9 cellular contexts compared by ENCODE assay signal in the genomic region with DNA sequence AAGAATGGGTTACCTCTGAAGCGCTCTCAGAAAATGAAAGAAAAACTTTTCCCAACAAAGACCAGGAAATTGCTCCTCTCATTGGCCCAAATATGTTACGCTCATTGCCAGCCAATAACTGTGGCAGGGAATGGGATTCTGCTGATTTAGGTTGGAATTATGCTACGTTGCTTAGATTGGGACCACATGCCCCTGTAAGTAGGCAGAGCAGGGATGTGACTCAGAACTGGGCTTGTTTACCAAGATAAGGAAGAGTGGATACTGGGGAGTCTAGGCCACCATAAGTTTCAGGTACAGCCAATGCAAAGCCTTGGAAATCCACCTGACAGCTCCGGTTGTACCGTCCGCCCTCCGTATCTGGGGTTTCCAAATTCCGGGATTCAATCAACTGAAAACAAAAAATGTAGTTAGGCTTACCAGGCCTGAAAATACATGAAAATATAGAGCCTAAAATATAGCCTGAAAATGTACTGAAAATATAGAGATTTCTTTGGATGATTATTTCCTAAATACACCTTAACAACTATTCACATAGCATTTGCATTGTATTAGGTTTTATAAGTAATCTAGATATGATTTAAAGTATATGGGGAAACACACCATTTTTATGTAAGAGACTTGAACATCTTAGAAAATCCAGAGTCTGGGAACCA. TPM values are rescaled to one million over a fixed set of nuclear protein-coding genes. Genes with fewer than 3 reads are reported as not detected.
DNase-seq lines count a peak whose midpoint lies in the region; ATAC-seq, FAIRE-seq and TF ChIP-seq lines count a peak whose summit lies in the region.
"Had no signal": no experiment of that assay in that cellular context is flagged by ENCODE, and none has a peak within 500 bp of the region (broad histone marks: within the 10 kb centered on the region; RNA-seq: fewer than 3 reads in every experiment).

No MANE protein-coding gene starts in this region.

- DNase-seq in A549 (ENCODE audit: low read depth in 1 of 2, low spot score in 1 of 2) (no peak), mammary epithelial cell (no peak), epidermal melanocyte (ENCODE audit: insufficient read length, low spot score) (no peak), NCI-H128 (lab: John Stamatoyannopoulos, UW; ENCODE audit: unreplicated experiment) (no peak), DMS153 (lab: John Stamatoyannopoulos, UW) (no peak), islet precursor cell (no peak)
- DNase-seq: NCI-H2227 treated with DMSO at 0.1 percent for 48 hours had no signal

- H3K36me3 ChIP-seq in HUES64 (ENCODE audit: insufficient read depth, low read length), result peaks cover 13% of the 10 kb centered on the region
- H3K36me3 ChIP-seq in mammary epithelial cell (ENCODE audit: insufficient read depth, low read length), result no peaks in the 10 kb centered on the region
- H3K36me3 ChIP-seq in muscle layer of duodenum (ENCODE audit: control insufficient read depth in 1 of 2, insufficient read depth in 2 of 2, low read length in 2 of 2), result no peaks in the 10 kb centered on the region

- peaks cover 10% of the 10 kb centered on the region for H3K27me3 ChIP-seq in HUES64 (ENCODE audit: insufficient read depth, low read length)
- no peaks in the 10 kb centered on the region for H3K27me3 ChIP-seq in mammary epithelial cell (ENCODE audit: insufficient read depth, low read length)
- no peaks in the 10 kb centered on the region for H3K27me3 ChIP-seq in muscle layer of duodenum (ENCODE audit: low read depth, low read length)

- intact Hi-C loops in mammary epithelial cell (cut with micrococcal nuclease), result loop anchor here (5.0 kb wide), 1 partner anchor 150 kb away; no protein-coding TSS in a partner anchor

- in situ Hi-C loops in mammary epithelial cell (cut with MboI; ENCODE audit: low sequenced_read_pairs in 2 of 2), result loop anchor here in 1 of 2 donors (5.0 kb wide), 1 partner anchor 220 kb away; no protein-coding TSS in a partner anchor

- H3K4me2 ChIP-seq in A549 (peak overlapping the region; percentile 82), mammary epithelial cell (ENCODE audit: insufficient read depth, low read depth, low read length) (peak overlapping the region; percentile 94)

- no peak for FAIRE-seq in A549 (lab: Jason Lieb, UNC)

- peak overlapping the region in 1 of 2 experiments; percentile 96; a peak in 4 of 6 replicates for H3K27ac ChIP-seq in A549
- no peak overlapping the region for H3K27ac ChIP-seq in HUES64 (ENCODE audit: low read depth, low read length)
- no peak overlapping the region for H3K27ac ChIP-seq in mammary epithelial cell (ENCODE audit: insufficient read depth, low read depth, low read length)
- H3K27ac ChIP-seq in muscle layer of duodenum (ENCODE audit: low read length), result no peak overlapping the region

- 93% methylated on average over 8 of the region's 8 CpGs for WGBS in A549 (ENCODE audit: missing lambda C conversion rate)
- 95% methylated on average over 8 of the region's 8 CpGs for WGBS in HUES64
- 97% methylated on average over 8 of the region's 8 CpGs for WGBS in mammary epithelial cell (ENCODE audit: low coverage, missing lambda C conversion rate)

- no peak for TF ChIP-seq RAD21 in A549 (conservative IDR thresholded peaks at IDR 0.05 in 1 of 2, IDR thresholded peaks at IDR 0.05 in 1 of 2)

- peaks cover 33% of the 10 kb centered on the region for H3K79me2 ChIP-seq in mammary epithelial cell (ENCODE audit: insufficient read depth, low read length)

- H3K4me1 ChIP-seq in A549 (peaks cover 29% of the 10 kb centered on the region), HUES64 (ENCODE audit: insufficient read depth, low read length) (peaks cover 12% of the 10 kb centered on the region), mammary epithelial cell (ENCODE audit: insufficient read depth, low read length) (peaks cover 8% of the 10 kb centered on the region), muscle layer of duodenum (ENCODE audit: control insufficient read depth in 1 of 2, insufficient read depth in 2 of 2, low read length in 2 of 2) (peaks cover 12 to 20% of the 10 kb centered on the region in 2 donors)

- no peak for ATAC-seq in A549

- CTCF ChIA-PET in A549 (lab: Yijun Ruan, JAX) (interaction anchor here (2.0 kb wide), 1 partner anchor 221 kb away, joined by 13 read pairs; no protein-coding TSS in a partner anchor), mammary epithelial cell (lab: Charles Lee; ENCODE audit: low non-redundant PET) (no interaction called here)

- no peaks in the 10 kb centered on the region for H4K20me1 ChIP-seq in mammary epithelial cell (ENCODE audit: insufficient read depth, low read length)

- no peak for TF ChIP-seq POLR2A in A549 (IDR thresholded peaks at IDR 0.05; ENCODE audit: low read length)

- dilution Hi-C loops in mammary epithelial cell (cut with HindIII; ENCODE audit: low sequenced_read_pairs), result no loop called here

- H3K4me3 ChIP-seq in A549, result peak overlapping the region; percentile 99
- peak overlapping the region; percentile 95 for H3K4me3 ChIP-seq in HUES64 (ENCODE audit: low read length)
- H3K4me3 ChIP-seq in mammary epithelial cell (replicated peaks in 1 of 3; ENCODE audit: insufficient read depth in 1 of 3, low read depth in 2 of 3, low read length in 3 of 3), result peak overlapping the region in 2 of 3 experiments; percentile 90 to 98
- peak overlapping the region; percentile 88 to 95 for H3K4me3 ChIP-seq in muscle layer of duodenum (ENCODE audit: low read depth in 1 of 2, low read length in 2 of 2)

- peak overlapping the region; percentile 97 for H2AFZ ChIP-seq in mammary epithelial cell (ENCODE audit: low read depth, low read length)

- POLR2A ChIA-PET in A549 (lab: Yijun Ruan, JAX), result no interaction called here

- no TSS peak for BruUV-seq in mammary epithelial cell (replicated peaks; lab: Mats Ljungman, UMichigan)

- no peak for TF ChIP-seq EP300 in A549 (IDR thresholded peaks at IDR 0.05)

- no peak overlapping the region for H3K9ac ChIP-seq in HUES64 (ENCODE audit: low read depth, low read length)
- no peak overlapping the region for H3K9ac ChIP-seq in mammary epithelial cell (ENCODE audit: insufficient read depth, low read length)

- TF ChIP-seq CTCF in A549 (IDR thresholded peaks at IDR 0.05), result no peak
- TF ChIP-seq CTCF in mammary epithelial cell (conservative IDR thresholded peaks at IDR 0.05 in 1 of 2, IDR thresholded peaks at IDR 0.05 in 1 of 2; ENCODE audit: extremely low read depth in 1 of 2, insufficient read depth in 1 of 2, low read depth in 1 of 2, low read length in 2 of 2), result no peak

- H3K9me3 ChIP-seq in A549 (no peaks in the 10 kb centered on the region), HUES64 (ENCODE audit: insufficient read depth, low read depth, low read length) (no peaks in the 10 kb centered on the region), mammary epithelial cell (replicated peaks; ENCODE audit: insufficient read depth, low read length) (no peaks in the 10 kb centered on the region), muscle layer of duodenum (ENCODE audit: control insufficient read depth in 1 of 2, low read length in 2 of 2) (no peaks in the 10 kb centered on the region)

TF ChIP-seq in A549, 52 proteins besides CTCF, POLR2A, EP300 and RAD21:
- TF ChIP-seq RCOR1 (IDR thresholded peaks at IDR 0.05; ENCODE audit: low read depth, low read length), result no peak

RNA-seq across cellular contexts. Expression of a gene that starts 1.5 kb away (rescaled TPM):
- polyA plus RNA-seq in A549 (2011; rRNA removed) (121 and 165 TPM in 2 replicates), A549 (2017; fragmentation: RNase III; extraction: RNeasy Plus Mini Kit Qiagen cat#74134 plus additional on column Dnase treatment) (34.1 to 36.3 TPM (median 35.5 TPM) in 3 replicates), mammary epithelial cell (48.0 TPM)
- 28.5 and 37.2 TPM in 2 replicates for polyA plus RNA-seq in A549 (2012; cell fraction: cytosol; rRNA removed)
- 18.7 and 21.9 TPM in 2 replicates for polyA plus RNA-seq in A549 (2012; cell fraction: nucleus; rRNA removed)
- polyA minus RNA-seq in A549 (2011; rRNA and poly(A)+ RNA removed), result 247 and 252 TPM in 2 replicates
- polyA plus RNA-seq in HUES64 (2013, experiment 1 of 2), result 74.5 TPM
- 99.2 TPM for polyA plus RNA-seq in HUES64 (2013, experiment 2 of 2)
- 100 to 1,000 TPM in 1 of 2 donors, 10 to 100 TPM in 1; 91.7 to 110 TPM for total RNA-seq in mammary epithelial cell
- 104 TPM for polyA minus RNA-seq in mammary epithelial cell
